Comparison of ENCODE assay signal across 11 cellular contexts in the genomic region with DNA sequence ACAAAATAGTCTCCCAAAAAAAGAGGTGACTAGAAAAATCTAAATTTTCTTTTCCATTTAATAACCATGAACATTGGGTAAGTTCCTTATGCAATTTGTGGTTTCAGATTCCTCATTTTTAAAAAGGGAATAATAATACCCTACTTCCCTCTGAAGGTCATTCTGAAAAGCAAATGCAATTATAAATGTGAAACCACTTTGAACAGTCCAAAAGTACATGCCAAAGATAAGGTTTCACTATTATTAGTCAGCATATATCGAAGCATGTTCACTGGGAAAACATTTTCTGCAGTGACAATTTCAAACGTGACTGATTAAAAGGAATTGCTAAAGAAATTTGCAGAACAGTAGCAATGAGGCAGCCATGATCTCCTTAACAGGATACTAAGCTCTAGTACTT.
DNase-seq lines count a peak whose midpoint lies in the region; ATAC-seq and TF ChIP-seq lines count a peak whose summit lies in the region.
"Had no signal": no experiment of that assay in that cellular context is flagged by ENCODE, and none has a peak within 500 bp of the region (broad histone marks: within the 10 kb centered on the region; RNA-seq: fewer than 3 reads in every experiment).

No MANE protein-coding gene starts in this region.

- no peaks in the 10 kb centered on the region for H3K36me3 Mint-ChIP-seq in naive thymus-derived CD4-positive, alpha-beta T cell

- peaks cover 0 to 5% (median 0%) of the 10 kb centered on the region in 7 donors for H3K4me1 Mint-ChIP-seq in naive thymus-derived CD4-positive, alpha-beta T cell

- POLR2A ChIA-PET in naive thymus-derived CD4-positive, alpha-beta T cell (lab: Charles Lee) = no interaction called here

- peaks cover 0 to 4% (median 0%) of the 10 kb centered on the region in 11 donors for H3K9me3 Mint-ChIP-seq in naive thymus-derived CD4-positive, alpha-beta T cell
- H3K9me3 Mint-ChIP-seq: effector memory CD8-positive, alpha-beta T cell had no signal

- H3K27ac ChIP-seq in left lung = peak overlapping the region; percentile 39 to 54
- H3K27ac ChIP-seq in naive thymus-derived CD4-positive, alpha-beta T cell (ENCODE audit: low read depth, low read length) = no peak overlapping the region

- H3K4me3 Mint-ChIP-seq in naive thymus-derived CD4-positive, alpha-beta T cell = no peak overlapping the region
- H3K4me3 Mint-ChIP-seq: effector memory CD8-positive, alpha-beta T cell had no signal

- ATAC-seq in left lung = peak; percentile 72
- ATAC-seq in naive thymus-derived CD4-positive, alpha-beta T cell = no peak
- ATAC-seq: effector memory CD8-positive, alpha-beta T cell had no signal

- H3K27me3 Mint-ChIP-seq in naive thymus-derived CD4-positive, alpha-beta T cell = peaks cover 0 to 14% (median 7%) of the 10 kb centered on the region in 5 donors

- H3K27ac Mint-ChIP-seq in naive thymus-derived CD4-positive, alpha-beta T cell = no peak overlapping the region
- H3K27ac Mint-ChIP-seq: effector memory CD8-positive, alpha-beta T cell had no signal

- TF ChIP-seq CTCF in left lung (IDR thresholded peaks at IDR 0.05) = no peak

- no peaks in the 10 kb centered on the region for H3K27me3 ChIP-seq in left lung
- H3K27me3 ChIP-seq in naive thymus-derived CD4-positive, alpha-beta T cell (ENCODE audit: control insufficient read depth in 2 of 2, insufficient read depth in 2 of 2, low read length in 2 of 2) = no peaks in the 10 kb centered on the region

- H3K4me1 ChIP-seq in left lung = peaks cover 11 to 19% of the 10 kb centered on the region in 2 donors
- H3K4me1 ChIP-seq in naive thymus-derived CD4-positive, alpha-beta T cell (ENCODE audit: control insufficient read depth in 2 of 2, insufficient read depth in 2 of 2, low read length in 2 of 2) = no peaks in the 10 kb centered on the region

- H3K4me3 ChIP-seq in left lung = no peak overlapping the region
- no peak overlapping the region for H3K4me3 ChIP-seq in naive thymus-derived CD4-positive, alpha-beta T cell (ENCODE audit: low read length)

- CTCF ChIA-PET in naive thymus-derived CD4-positive, alpha-beta T cell (lab: Charles Lee) = no interaction called here

- no peaks in the 10 kb centered on the region for H3K9me3 ChIP-seq in left lung
- no peaks in the 10 kb centered on the region for H3K9me3 ChIP-seq in naive thymus-derived CD4-positive, alpha-beta T cell (ENCODE audit: control insufficient read depth in 2 of 3, low read length in 3 of 3)

- intact Hi-C loops in left lung (cut with DNase I) = no loop called here
- intact Hi-C loops in naive thymus-derived CD4-positive, alpha-beta T cell (cut with micrococcal nuclease) = no loop called here

- peak; percentile 15 for DNase-seq in AG08396 (ENCODE audit: low spot score)
- peak; percentile 29 for DNase-seq in HT1080 (ENCODE audit: low read depth)
- DNase-seq in amniotic epithelial cell (ENCODE audit: low read depth) = peak; percentile 68
- DNase-seq in left lung = no peak
- no peak for DNase-seq in naive thymus-derived CD4-positive, alpha-beta T cell
- no peak for DNase-seq in amygdala (lab: John Stamatoyannopoulos, UW)
- no peak for DNase-seq in NCI-H2171 treated with DMSO at 0.1 percent for 48 hours (lab: John Stamatoyannopoulos, UW)
- no peak for DNase-seq in NCI-H2227 treated with DMSO at 0.1 percent for 48 hours (lab: John Stamatoyannopoulos, UW)
- DNase-seq: activated T-cell treated with anti-CD3 and anti-CD28 coated beads, Interleukin-2, amount 50 U/mL, for 48 hours; effector memory CD8-positive, alpha-beta T cell; stimulated activated CD4-positive, alpha-beta T cell treated with anti-CD3 and anti-CD28 coated beads, Interleukin-4, amount 100 ng/mL, for 4 hours had no signal

- H3K36me3 ChIP-seq in left lung = no peaks in the 10 kb centered on the region
- H3K36me3 ChIP-seq in naive thymus-derived CD4-positive, alpha-beta T cell (ENCODE audit: control insufficient read depth in 2 of 3, insufficient read depth in 3 of 3, low read length in 3 of 3) = no peaks in the 10 kb centered on the region

Comparison
In these comparisons a context has a peak if more than half of its experiments do, and no peak if none do; other contexts are left out.
1. DNase-seq: peak in AG08396 (single experiment), HT1080 (single experiment) and amniotic epithelial cell (single experiment); none in left lung (0 of 2), naive thymus-derived CD4-positive, alpha-beta T cell (0 of 9), amygdala (0 of 56), NCI-H2171 treated with DMSO at 0.1 percent for 48 hours (single experiment) and NCI-H2227 treated with DMSO at 0.1 percent for 48 hours (single experiment).